In genomic region chr1:26145960-26146294, GRCh38 we compare ENCODE assay signal across 32 cellular contexts. TPM values are rescaled to one million over a fixed set of nuclear protein-coding genes. Genes with fewer than 3 reads are reported as not detected.
"Had no signal": no experiment of that assay in that cellular context is flagged by ENCODE, and none has a peak within 500 bp of the region (broad histone marks: within the 10 kb centered on the region; RNA-seq: fewer than 3 reads in every experiment).

No MANE protein-coding gene starts in this region.

- H3K4me3 ChIP-seq: coronary artery, gastrocnemius medialis, lung, neural progenitor cell, prostate gland, right atrium auricular region, smooth muscle cell, suprapubic skin, transverse colon, vagina had no signal

- H2AFZ ChIP-seq: neural progenitor cell had no signal

- H3K9me3 ChIP-seq: gastrocnemius medialis, prostate gland, right atrium auricular region, suprapubic skin, transverse colon, vagina had no signal

- DNase-seq: dermis blood vessel endothelial cell; effector memory CD8-positive, alpha-beta T cell; erythroblast; foreskin fibroblast; gastrocnemius medialis; kidney; midbrain; naive thymus-derived CD4-positive, alpha-beta T cell; nucleus accumbens; stimulated activated CD4-positive, alpha-beta T cell treated with anti-CD3 and anti-CD28 coated beads, Interleukin-12 subunit alpha, Interleukin-12 subunit beta, amount 100 ng/mL, for 4 hours; stimulated activated CD4-positive, alpha-beta T cell treated with anti-CD3 and anti-CD28 coated beads, Interleukin-1b, Interleukin-23, amount 100 ng/mL, for 48 hours; stimulated activated CD4-positive, alpha-beta T cell treated with anti-CD3 and anti-CD28 coated beads, Interleukin-4, amount 100 ng/mL, for 1 hour; stimulated activated naive CD4-positive, alpha-beta T cell; stimulated activated naive CD8-positive, alpha-beta T cell treated with anti-CD3 and anti-CD28 coated beads, Interleukin-15, amount 100 ng/mL, for 72 hours; transverse colon had no signal

- H3K27ac ChIP-seq: coronary artery, gastrocnemius medialis, neural progenitor cell, prostate gland, right atrium auricular region, suprapubic skin, transverse colon, vagina had no signal

- H3K9ac ChIP-seq: neural progenitor cell had no signal

- H3K4me2 ChIP-seq: neural progenitor cell, smooth muscle cell had no signal

- H3K36me3 ChIP-seq: gastrocnemius medialis, neural progenitor cell, prostate gland, right atrium auricular region, suprapubic skin, transverse colon, vagina had no signal

- H3K4me1 ChIP-seq: neural progenitor cell, prostate gland, transverse colon, vagina had no signal

- FAIRE-seq: endometrium, kidney had no signal

- H3K27me3 ChIP-seq: gastrocnemius medialis, right atrium auricular region, suprapubic skin, transverse colon, vagina had no signal

RNA-seq across cellular contexts. Expression of gene FAM110D, which starts 13.0 kb away (rescaled TPM):
- total RNA-seq: naive thymus-derived CD4-positive, alpha-beta T cell; osteocyte; smooth muscle cell had no signal
- polyA plus RNA-seq: naive thymus-derived CD4-positive, alpha-beta T cell; smooth muscle cell had no signal

RNA-seq across cellular contexts. Expression of gene C1orf232, which starts 22.8 kb away (rescaled TPM):
- total RNA-seq: dermis blood vessel endothelial cell; gastrocnemius medialis; glomerular endothelial cell; kidney; left lobe of liver; liver; lung; mucosa of gallbladder; naive thymus-derived CD4-positive, alpha-beta T cell; osteocyte; prostate gland; right atrium auricular region; sciatic nerve; smooth muscle cell; suprapubic skin; transverse colon; ureter; vagina had no signal
- polyA plus RNA-seq: liver; lung; naive thymus-derived CD4-positive, alpha-beta T cell; smooth muscle cell; thymus had no signal

RNA-seq across cellular contexts. Expression of gene ZNF593OS, which starts 25.7 kb away (rescaled TPM):
- total RNA-seq: dermis blood vessel endothelial cell; glomerular endothelial cell; kidney; left lobe of liver; liver; lung; naive thymus-derived CD4-positive, alpha-beta T cell; osteocyte; prostate gland; right atrium auricular region; sciatic nerve; smooth muscle cell; suprapubic skin; transverse colon; ureter; vagina had no signal
- polyA plus RNA-seq: smooth muscle cell had no signal

RNA-seq across cellular contexts. Expression of gene CNKSR1, which starts 31.4 kb away (rescaled TPM):
- total RNA-seq: dermis blood vessel endothelial cell, glomerular endothelial cell had no signal
